Comparison of ENCODE assay signal across 17 cellular contexts in the genomic region with DNA sequence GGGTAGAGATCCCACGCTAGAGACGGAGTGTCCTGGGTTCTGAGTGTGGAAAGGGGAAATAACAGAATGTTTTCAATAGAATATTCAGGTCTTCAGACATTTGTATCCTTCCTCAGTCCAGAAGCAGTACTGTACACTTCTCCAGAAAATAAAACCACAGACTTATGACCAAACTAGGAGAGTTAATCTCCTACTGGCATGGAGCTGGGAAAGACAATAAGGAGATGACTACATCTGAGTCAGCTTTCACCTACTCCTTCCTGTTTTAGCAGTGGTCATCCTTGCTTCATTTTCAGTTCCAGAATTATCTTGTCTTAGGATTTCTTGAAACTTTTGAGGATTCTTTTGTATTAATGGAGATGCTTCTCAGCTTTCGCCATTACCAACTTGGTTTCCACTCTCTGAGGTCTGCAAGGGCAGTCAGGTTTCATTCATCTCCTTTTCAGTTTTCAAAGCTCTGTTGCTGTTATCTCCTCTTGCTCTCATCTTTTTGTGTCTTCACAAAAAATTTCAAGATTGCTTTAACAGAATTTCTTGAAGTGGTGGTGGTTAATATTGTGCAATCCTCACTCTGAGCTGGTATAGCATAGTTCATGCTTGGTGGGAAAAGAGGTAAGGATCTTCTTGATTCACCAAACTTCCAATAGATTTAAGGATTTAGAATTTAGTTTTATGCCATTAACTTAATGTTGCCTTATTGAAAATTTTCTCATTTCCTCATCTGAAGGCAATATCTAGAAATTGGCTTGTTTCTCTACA. TPM values are rescaled to one million over a fixed set of nuclear protein-coding genes. Genes with fewer than 3 reads are reported as not detected.
DNase-seq lines count a peak whose midpoint lies in the region; ATAC-seq and TF ChIP-seq lines count a peak whose summit lies in the region.
"Had no signal": no experiment of that assay in that cellular context is flagged by ENCODE, and none has a peak within 500 bp of the region (broad histone marks: within the 10 kb centered on the region; RNA-seq: fewer than 3 reads in every experiment).

No MANE protein-coding gene starts in this region.

- no peak for TF ChIP-seq POLR2A in breast epithelium (IDR thresholded peaks at IDR 0.05)

- H3K36me3 Mint-ChIP-seq in MCF 10A (ENCODE audit: insufficient read depth, unreplicated experiment): no peaks in the 10 kb centered on the region

- H3K4me3 ChIP-seq in breast epithelium: no peak overlapping the region
- H3K4me3 ChIP-seq in upper lobe of right lung: no peak overlapping the region

- TF ChIP-seq CTCF in MCF 10A (IDR thresholded peaks at IDR 0.05; ENCODE audit: unreplicated experiment) (no peak), breast epithelium (IDR thresholded peaks at IDR 0.05) (no peak), upper lobe of right lung (IDR thresholded peaks at IDR 0.05) (no peak)

- POLR2A ChIA-PET in MCF 10A (lab: Yijun Ruan, JAX): interaction anchor here (1.6 to 2.5 kb wide), 2 partner anchors 13 to 43 kb away, joined by 4 to 13 read pairs; no protein-coding TSS in a partner anchor

- H3K4me3 Mint-ChIP-seq in MCF 10A (ENCODE audit: unreplicated experiment): no peak overlapping the region
- H3K4me3 Mint-ChIP-seq: T-helper 2 cell treated with Interferon-gamma antibody and Interleukin-4, amounts not matched to agents 5 μg/mL and 100 μg/mL, for 36 hours had no signal

- H3K27ac ChIP-seq in breast epithelium (no peak overlapping the region), upper lobe of right lung (no peak overlapping the region)

- intact Hi-C loops in MCF 10A (cut with micrococcal nuclease): no loop called here
- intact Hi-C loops in breast epithelium (cut with DNase I; ENCODE audit: low total_unique reads): no loop called here
- intact Hi-C loops in upper lobe of right lung (cut with DNase I): no loop called here

- H3K4me1 ChIP-seq in breast epithelium: no peaks in the 10 kb centered on the region
- H3K4me1 ChIP-seq in upper lobe of right lung: no peaks in the 10 kb centered on the region

- ATAC-seq in upper lobe of right lung (peak; percentile 74), GM18870 (IDR thresholded peaks at IDR 0.05; ENCODE audit: unreplicated experiment) (no peak)

- no peaks in the 10 kb centered on the region for H3K9me3 ChIP-seq in breast epithelium
- H3K9me3 ChIP-seq in upper lobe of right lung: no peaks in the 10 kb centered on the region

- CTCF ChIA-PET in MCF 10A (lab: Yijun Ruan, JAX): interaction anchor here (0.7 kb wide), 2 partner anchors 21 to 824 kb away, joined by 3 read pairs; no protein-coding TSS in a partner anchor

- H3K36me3 ChIP-seq in breast epithelium (no peaks in the 10 kb centered on the region), upper lobe of right lung (no peaks in the 10 kb centered on the region)

- no peaks in the 10 kb centered on the region for H3K27me3 ChIP-seq in breast epithelium
- H3K27me3 ChIP-seq in upper lobe of right lung: no peaks in the 10 kb centered on the region

- H3K27me3 Mint-ChIP-seq in MCF 10A (ENCODE audit: insufficient read depth, unreplicated experiment): no peaks in the 10 kb centered on the region
- H3K27me3 Mint-ChIP-seq: progenitor cell of endocrine pancreas had no signal

- H3K27ac Mint-ChIP-seq in MCF 10A (ENCODE audit: low read depth, unreplicated experiment): no peak overlapping the region
- H3K27ac Mint-ChIP-seq: progenitor cell of endocrine pancreas; T-helper 2 cell treated with Interferon-gamma antibody and Interleukin-4, amounts not matched to agents 5 μg/mL and 100 μg/mL, for 36 hours had no signal

- H3K9me3 Mint-ChIP-seq in MCF 10A (ENCODE audit: unreplicated experiment): no peaks in the 10 kb centered on the region
- H3K9me3 Mint-ChIP-seq: T-helper 2 cell treated with Interferon-gamma antibody and Interleukin-4, amounts not matched to agents 5 μg/mL and 100 μg/mL, for 36 hours had no signal

- DNase-seq in MCF 10A (ENCODE audit: unreplicated experiment) (peak; percentile 62), breast epithelium (ENCODE audit: low spot score in 2 of 2) (no peak), RPMI7951 (ENCODE audit: low read depth) (peak; percentile 65), fibroblast of gingiva (ENCODE audit: low read depth) (peak; percentile 20), upper lobe of right lung (no peak), DMS79 treated with DMSO at 0.1 percent for 48 hours (lab: John Stamatoyannopoulos, UW) (no peak), GM19238 (ENCODE audit: insufficient read length, low spot score) (no peak)
- DNase-seq: activated CD4-positive, alpha-beta T cell treated with anti-CD3 and anti-CD28 coated beads, Interleukin-2, amount 50 U/mL, for 1 hour; activated T-cell treated with anti-CD3 and anti-CD28 coated beads, Interleukin-2, amount 50 U/mL, for 48 hours; aorta; Calu3; NCI-H1417 treated with DMSO at 0.1 percent for 48 hours; NCI-H446 treated with DMSO at 0.1 percent for 48 hours; RPMI8226 had no signal

- H3K4me1 Mint-ChIP-seq in MCF 10A (ENCODE audit: insufficient read depth, unreplicated experiment): peaks cover 5% of the 10 kb centered on the region

- BruUV-seq in MCF 10A (replicated peaks; lab: Mats Ljungman, UMichigan): no TSS peak

RNA-seq across cellular contexts. Expression of a gene that starts 23.7 kb away (rescaled TPM):
- total RNA-seq in MCF 10A (2022): 1.4 and 2.6 TPM in 2 replicates
- total RNA-seq in breast epithelium: 10 to 100 TPM in 1 of 3 donors, 1 to 10 TPM in 2; 3.8 to 29.4 (median 7.9) TPM
- 0.59 and 0.96 TPM in 2 replicates for total RNA-seq in RPMI7951 (2014; rRNA removed; shearing (Covaris generic))
- total RNA-seq in upper lobe of right lung: 3.5 TPM

Comparison
In these comparisons a context has a peak if more than half of its experiments do, and no peak if none do; other contexts are left out.
1. DNase-seq: peak in MCF 10A (single experiment), RPMI7951 (single experiment) and fibroblast of gingiva (single experiment); none in breast epithelium (0 of 2), upper lobe of right lung (single experiment), DMS79 treated with DMSO at 0.1 percent for 48 hours (single experiment) and GM19238 (single experiment).